8 cellular contexts compared by ENCODE assay signal in the genomic region with DNA sequence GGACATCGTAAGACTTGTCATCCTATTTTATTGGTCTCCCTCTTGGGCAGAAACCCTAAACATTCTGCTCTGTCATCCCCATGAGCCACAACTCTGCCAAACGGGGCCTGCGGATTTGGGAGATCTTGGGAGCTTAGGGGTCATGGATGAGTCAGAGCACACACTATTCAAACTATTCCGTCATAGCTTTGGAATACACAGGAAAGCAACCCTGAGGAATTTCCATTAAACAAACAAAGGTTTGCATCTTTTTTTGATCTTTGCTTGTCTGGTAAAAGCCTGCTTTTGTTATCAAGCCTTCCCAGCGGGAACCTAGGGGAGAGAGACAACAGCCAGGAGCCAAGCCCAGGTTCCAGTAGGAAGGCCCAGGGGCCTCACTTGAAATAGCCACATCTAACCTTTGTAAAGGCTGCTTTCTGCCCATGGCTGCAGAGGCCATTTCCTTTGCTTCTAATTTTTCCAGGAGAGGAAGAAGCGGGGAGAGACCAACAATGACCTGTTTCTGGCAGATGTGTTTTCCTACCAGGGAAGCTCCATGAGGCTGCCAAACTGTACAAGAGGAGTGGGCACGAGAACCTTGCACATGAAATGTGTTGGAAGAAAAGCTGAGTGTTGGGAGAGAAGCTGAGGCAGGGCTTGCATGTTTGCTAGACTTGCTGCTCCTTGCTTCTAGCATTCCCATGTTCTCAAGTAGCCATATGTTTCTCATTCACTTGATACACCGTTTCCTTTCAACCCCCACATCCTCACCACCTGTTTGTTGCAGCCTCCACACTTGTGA. TPM values are rescaled to one million over a fixed set of nuclear protein-coding genes. Genes with fewer than 3 reads are reported as not detected.
DNase-seq lines count a peak whose midpoint lies in the region; TF ChIP-seq lines count a peak whose summit lies in the region.
"Not testable (repeated sequence)": the region's sequence is repeated elsewhere in the genome, so short reads cannot be mapped to it uniquely, and the experiment has no call there.

No MANE protein-coding gene starts in this region.

- H3K4me3 ChIP-seq in SJSA1; brain microvascular endothelial cell (ENCODE audit: low read depth, low read length); stomach: not testable (repeated sequence)

- peaks cover 48% of the 10 kb centered on the region for H3K36me3 Mint-ChIP-seq in nephron progenitor cell (ENCODE audit: low read depth)

- H3K27me3 Mint-ChIP-seq in nephron progenitor cell (ENCODE audit: low read depth, poor library complexity): not testable (repeated sequence)

- H3K4me1 ChIP-seq in SJSA1 (replicated peaks) (peaks cover 25% of the 10 kb centered on the region), stomach (peaks cover 0 to 10% (median 2%) of the 10 kb centered on the region in 4 donors)

- not testable (repeated sequence) for H3K9me3 Mint-ChIP-seq in nephron progenitor cell

- intact Hi-C loops in stomach (cut with DNase I; ENCODE audit: low total_unique reads): not testable (repeated sequence)

- not testable (repeated sequence) for H3K9me3 ChIP-seq in SJSA1 (replicated peaks); stomach

- not testable (repeated sequence) for TF ChIP-seq EP300 in stomach (IDR thresholded peaks at IDR 0.05)

- in situ Hi-C loops in brain microvascular endothelial cell (cut with HindIII; ENCODE audit: low pct_ligation_motif_present, low sequenced_read_pairs): not testable (repeated sequence)

- TF ChIP-seq CTCF in AG09319 (IDR thresholded peaks at IDR 0.05; ENCODE audit: low read depth, low read length); brain microvascular endothelial cell (IDR thresholded peaks at IDR 0.05; ENCODE audit: low read depth, low read length, missing control alignments); nephron progenitor cell (IDR thresholded peaks at IDR 0.05); stomach (IDR thresholded peaks at IDR 0.05): not testable (repeated sequence)

- TF ChIP-seq POLR2A in stomach (IDR thresholded peaks at IDR 0.05): not testable (repeated sequence)

- peaks cover 36% of the 10 kb centered on the region for H3K36me3 ChIP-seq in SJSA1
- H3K36me3 ChIP-seq in brain microvascular endothelial cell (replicated peaks): peaks cover 24% of the 10 kb centered on the region
- peaks cover 26 to 75% (median 68%) of the 10 kb centered on the region in 4 donors for H3K36me3 ChIP-seq in stomach

- not testable (repeated sequence) for H3K27me3 ChIP-seq in SJSA1 (replicated peaks); brain microvascular endothelial cell (replicated peaks); stomach

- H3K27ac ChIP-seq in SJSA1: peak overlapping the region; percentile 95
- H3K27ac ChIP-seq in brain microvascular endothelial cell: peak overlapping the region; percentile 76
- H3K27ac ChIP-seq in stomach: peak overlapping the region in 4 of 5 donors; percentile 22 to 76 (median 68)

- not testable (repeated sequence) for H3K4me1 Mint-ChIP-seq in nephron progenitor cell

- 63 to 75% (median 70%) methylated on average over 7 to 8 of the region's 8 CpGs for WGBS in stomach, 5 donors

- DNase-seq in AG09319 (ENCODE audit: extremely low read depth, low read depth): peak; percentile 20
- DNase-seq in HS-5 (ENCODE audit: low read depth): peak; percentile 28
- DNase-seq in SJSA1 (ENCODE audit: low read depth in 1 of 2, low spot score in 2 of 2): peak; percentile 67 to 77
- peak; percentile 66 for DNase-seq in brain microvascular endothelial cell
- DNase-seq in fibroblast of gingiva (ENCODE audit: low read depth): peak; percentile 65
- peak; percentile 69 for DNase-seq in iris pigment epithelial cell (ENCODE audit: low read depth)
- DNase-seq in nephron progenitor cell, stomach: not testable (repeated sequence)

- not testable (repeated sequence) for H3K4me3 Mint-ChIP-seq in nephron progenitor cell

- H3K27ac Mint-ChIP-seq in nephron progenitor cell: peak overlapping the region; percentile 85

RNA-seq across cellular contexts. Expression of gene EFCAB12, which starts 39.5 kb away (rescaled TPM):
- 0.03 TPM in 1 of 2 replicates, not detected in the other for total RNA-seq in SJSA1 (2014; rRNA removed; shearing (Covaris generic))
- total RNA-seq in stomach: 1 to 10 TPM in 1 of 5 donors, under 1 TPM in 2, not detected in 2; 0.72 to 4.0 (median 0.92) TPM
- polyA plus RNA-seq in stomach: 1 to 10 TPM in 2 of 3 donors, under 1 TPM in 1; 0.33 to 2.7 (median 2.6) TPM

RNA-seq across cellular contexts. Expression of gene MBD4, which starts 50.8 kb away (rescaled TPM):
- total RNA-seq in SJSA1 (2014; rRNA removed; shearing (Covaris generic)): 15.2 and 23.6 TPM in 2 replicates
- 10 to 100 TPM in 4 of 5 donors, 1 to 10 TPM in 1; 5.8 to 74.1 (median 40.6) TPM for total RNA-seq in stomach
- polyA plus RNA-seq in stomach: 10 to 100 TPM; 13.8 to 23.4 (median 20.1) TPM

RNA-seq across cellular contexts. Expression of gene IFT122, which starts 51.0 kb away (rescaled TPM):
- total RNA-seq in SJSA1 (2014; rRNA removed; shearing (Covaris generic)): 13.3 and 14.4 TPM in 2 replicates
- total RNA-seq in stomach: 100 to 1,000 TPM in 2 of 5 donors, 10 to 100 TPM in 2, 1 to 10 TPM in 1; 9.9 to 163 (median 61.5) TPM
- polyA plus RNA-seq in stomach: 10 to 100 TPM; 12.3 to 17.0 (median 13.9) TPM
